Comparison of ENCODE assay signal across 8 cellular contexts in the genomic region with DNA sequence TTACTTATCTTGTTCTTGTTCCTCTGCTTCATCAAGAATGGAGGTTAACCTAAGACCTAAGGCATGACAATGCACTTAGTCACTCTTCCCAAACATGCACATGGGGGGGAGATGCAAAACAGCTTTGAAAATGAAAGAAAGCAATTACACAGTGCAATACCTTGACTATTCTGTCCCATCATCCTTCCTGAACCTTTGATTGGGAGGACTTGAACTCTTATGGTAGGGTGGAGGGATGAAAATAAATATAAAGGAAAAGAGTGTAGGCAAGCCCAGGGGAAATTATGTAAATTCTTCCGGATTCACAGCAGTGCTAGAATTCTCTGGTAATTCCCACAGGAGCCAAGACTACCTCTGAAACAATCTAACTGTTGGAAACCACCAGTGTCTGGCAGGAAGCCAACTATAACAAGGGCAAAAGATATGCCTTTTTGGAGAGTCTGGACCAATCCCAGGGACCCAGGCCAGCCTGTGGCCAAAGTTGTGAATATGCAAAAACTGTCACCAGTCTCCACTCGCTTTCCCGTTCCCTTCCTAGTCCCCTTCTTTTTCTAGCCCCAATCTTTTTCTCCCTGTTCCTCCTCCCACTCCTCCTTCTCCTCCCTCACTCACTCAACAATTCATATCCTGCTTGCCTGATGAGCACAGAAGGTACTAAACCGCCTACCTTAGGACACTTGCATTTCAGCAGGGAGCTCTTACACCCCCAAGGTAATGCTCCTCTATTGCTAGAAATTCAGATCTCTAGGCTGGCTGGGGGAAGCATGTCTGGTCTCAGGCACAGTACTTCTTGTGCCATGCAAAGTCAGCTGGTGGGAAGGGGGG. TPM values are rescaled to one million over a fixed set of nuclear protein-coding genes. Genes with fewer than 3 reads are reported as not detected.
DNase-seq lines count a peak whose midpoint lies in the region; ATAC-seq, FAIRE-seq and TF ChIP-seq lines count a peak whose summit lies in the region.

No MANE protein-coding gene starts in this region.

- no peaks in the 10 kb centered on the region for H3K27me3 ChIP-seq in KMS-11 (ENCODE audit: insufficient read depth, low read depth)
- H3K27me3 ChIP-seq in astrocyte (ENCODE audit: insufficient read depth, low read length), result peaks cover 7% of the 10 kb centered on the region
- H3K27me3 ChIP-seq in lung (ENCODE audit: control insufficient read depth, insufficient read depth), result no peaks in the 10 kb centered on the region

- ATAC-seq in GM19043 (IDR thresholded peaks at IDR 0.05; ENCODE audit: low read depth, unreplicated experiment), result peak; percentile 22
- no peak for ATAC-seq in lung (ENCODE audit: insufficient read depth, low FRiP score)
- ATAC-seq in omental fat pad (ENCODE audit: low FRiP score), result no peak

- H3K36me3 ChIP-seq in KMS-11 (ENCODE audit: insufficient read depth) (no peaks in the 10 kb centered on the region), astrocyte (ENCODE audit: insufficient read depth, low read length) (no peaks in the 10 kb centered on the region), lung (ENCODE audit: control insufficient read depth in 2 of 2, insufficient read depth in 2 of 2, low read length in 2 of 2) (no peaks in the 10 kb centered on the region)

- peak overlapping the region; percentile 55 for H3K4me3 Mint-ChIP-seq in astrocyte (ENCODE audit: unreplicated experiment)

- peaks cover 2% of the 10 kb centered on the region for H3K9me3 Mint-ChIP-seq in astrocyte (ENCODE audit: unreplicated experiment)

- H3K27ac Mint-ChIP-seq in astrocyte (ENCODE audit: unreplicated experiment), result peak overlapping the region; percentile 91

- H3K4me3 ChIP-seq in KMS-11 (IDR thresholded peaks at IDR 0.05; ENCODE audit: insufficient read depth, low read depth, low read length) (no peak overlapping the region), astrocyte (ENCODE audit: insufficient read depth, low read depth, low read length) (peak overlapping the region; percentile 38), lung (no peak overlapping the region)

- H3K4me1 Mint-ChIP-seq in astrocyte (ENCODE audit: low read depth, unreplicated experiment), result peaks cover 26% of the 10 kb centered on the region

- H3K4me1 ChIP-seq in KMS-11 (ENCODE audit: low read depth, poor library complexity, severe bottlenecking), result peaks cover 40% of the 10 kb centered on the region
- peaks cover 39% of the 10 kb centered on the region for H3K4me1 ChIP-seq in astrocyte (ENCODE audit: insufficient read depth, low read length)
- H3K4me1 ChIP-seq in lung (ENCODE audit: control insufficient read depth in 2 of 2, insufficient read depth in 2 of 2, low read length in 2 of 2), result peaks cover 10% of the 10 kb centered on the region in 2 donors

- H3K9me3 ChIP-seq in astrocyte (ENCODE audit: insufficient read depth, low read depth, low read length) (no peaks in the 10 kb centered on the region), lung (ENCODE audit: control insufficient read depth in 2 of 2, insufficient read depth in 1 of 2, low read length in 1 of 2) (no peaks in the 10 kb centered on the region)

- H3K4me2 ChIP-seq in KMS-11, result peak overlapping the region; percentile 88
- peak overlapping the region; percentile 82 for H3K4me2 ChIP-seq in astrocyte (ENCODE audit: low read length)

- H4K20me1 ChIP-seq in KMS-11 (ENCODE audit: insufficient read depth), result no peaks in the 10 kb centered on the region
- H4K20me1 ChIP-seq in astrocyte (ENCODE audit: insufficient read depth, low read length), result peaks cover 12% of the 10 kb centered on the region

- H3K79me2 ChIP-seq in KMS-11 (ENCODE audit: insufficient read depth, low read depth) (peaks cover 17% of the 10 kb centered on the region), astrocyte (ENCODE audit: insufficient read depth, low read length) (peaks cover 21% of the 10 kb centered on the region)

- FAIRE-seq in astrocyte (lab: Jason Lieb, UNC), result peak; percentile 97

- peak overlapping the region; percentile 63 for H2AFZ ChIP-seq in KMS-11 (ENCODE audit: low read depth)
- no peak overlapping the region for H2AFZ ChIP-seq in astrocyte (ENCODE audit: low read depth, low read length)

- H3K9ac ChIP-seq in KMS-11, result peak overlapping the region; percentile 17; the same call in 1 of the 2 replicates
- H3K9ac ChIP-seq in astrocyte (ENCODE audit: low read length), result peak overlapping the region; percentile 64

- H3K27me3 Mint-ChIP-seq in astrocyte (ENCODE audit: low read depth, unreplicated experiment), result no peaks in the 10 kb centered on the region

- TF ChIP-seq CTCF in KMS-11 (conservative IDR thresholded peaks at IDR 0.05; ENCODE audit: low read depth, low read length) (no peak), astrocyte (IDR thresholded peaks at IDR 0.05; ENCODE audit: insufficient read depth, low read depth, low read length) (no peak), lung (IDR thresholded peaks at IDR 0.05; ENCODE audit: control extremely low read depth, extremely low read depth) (no peak), omental fat pad (IDR thresholded peaks at IDR 0.05) (no peak)

- H3K36me3 Mint-ChIP-seq in astrocyte (ENCODE audit: low read depth, unreplicated experiment), result peaks cover under 1% of the 10 kb centered on the region

- DNase-seq in DMS 273 (lab: John Stamatoyannopoulos, UW; ENCODE audit: unreplicated experiment), result peak; percentile 77
- DNase-seq in astrocyte (ENCODE audit: low read depth), result peak; percentile 94
- peak; percentile 60 for DNase-seq in lung (ENCODE audit: low spot score)
- DNase-seq in activated gamma-delta T cell (lab: John Stamatoyannopoulos, UW), result no peak
- DNase-seq in DMS153 (lab: John Stamatoyannopoulos, UW), result no peak
- DNase-seq in omental fat pad (ENCODE audit: low spot score), result no peak

- H3K27ac ChIP-seq in KMS-11, result peak overlapping the region; percentile 71
- peak overlapping the region; percentile 74 for H3K27ac ChIP-seq in astrocyte (ENCODE audit: low read depth, low read length)
- H3K27ac ChIP-seq in lung (ENCODE audit: low read depth in 1 of 2, low read length in 1 of 2), result peak overlapping the region in 1 of 2 donors; percentile 26

- WGBS in lung, 2 donors, result 25 to 30% methylated on average over 4 of the region's 4 CpGs

RNA-seq across cellular contexts. Expression of a gene that starts 2.5 kb away (rescaled TPM):
- total RNA-seq in astrocyte (545 and 565 TPM in 2 replicates), lung (100 to 1,000 TPM in 1 of 2 donors, 10 to 100 TPM in 1; 84.5 to 111 TPM), omental fat pad (100 to 1,000 TPM in 1 of 4 donors, 10 to 100 TPM in 3; 75.3 to 117 (median 90.5) TPM)
- polyA plus RNA-seq in lung, result 10 to 100 TPM; 78.7 to 84.7 TPM

Comparison
In these comparisons a context has a peak if more than half of its experiments do, and no peak if none do; other contexts are left out.
1. DNase-seq: peak in DMS 273 (single experiment), astrocyte (single experiment) and lung (single experiment); none in activated gamma-delta T cell (single experiment), DMS153 (single experiment) and omental fat pad (single experiment).